In the genomic region with DNA sequence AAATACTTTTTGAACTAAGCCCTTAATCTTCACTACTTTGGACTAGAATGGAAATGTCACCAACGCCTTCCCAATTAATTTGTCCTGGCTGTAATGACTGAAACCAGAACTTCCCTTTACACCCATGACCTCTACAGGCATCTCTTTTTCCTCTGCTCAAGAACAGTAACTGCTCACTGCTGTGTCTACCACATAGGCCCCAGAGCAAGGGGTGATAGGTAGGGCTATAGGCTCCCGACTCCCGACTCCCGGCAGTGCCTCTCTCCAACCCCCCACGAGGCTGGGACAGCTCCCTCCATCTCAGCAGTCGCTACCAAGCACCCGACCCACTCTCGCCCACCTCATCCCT, we compare ENCODE assay signal across 8 cellular contexts. TPM values are rescaled to one million over a fixed set of nuclear protein-coding genes. Genes with fewer than 3 reads are reported as not detected.
DNase-seq lines count a peak whose midpoint lies in the region; ATAC-seq and TF ChIP-seq lines count a peak whose summit lies in the region.

No MANE protein-coding gene starts in this region.

- H3K36me3 ChIP-seq in right atrium auricular region (no peaks in the 10 kb centered on the region), spleen (no peaks in the 10 kb centered on the region)

- TF ChIP-seq CTCF in WI38 (IDR thresholded peaks at IDR 0.05; ENCODE audit: low read depth, low read length) (no peak), right atrium auricular region (IDR thresholded peaks at IDR 0.05) (no peak), spleen (IDR thresholded peaks at IDR 0.05 in 8 of 11, conservative IDR thresholded peaks at IDR 0.05 in 3 of 11) (no peak)

- WGBS in spleen, 5 donors, result 4 to 5% (median 4%) methylated on average over 8 of the region's 8 CpGs

- H3K9me3 Mint-ChIP-seq in activated naive CD4-positive, alpha-beta T cell treated with anti-CD3 and anti-CD28 coated beads, Interleukin-2, amount 10 ng/mL, durations not matched to agents 7 days and 5 days, result peaks cover 3% of the 10 kb centered on the region

- no peaks in the 10 kb centered on the region for H3K27me3 Mint-ChIP-seq in activated naive CD4-positive, alpha-beta T cell treated with anti-CD3 and anti-CD28 coated beads, Interleukin-2, amount 10 ng/mL, durations not matched to agents 7 days and 5 days

- peak overlapping the region; percentile 88 for H3K4me3 Mint-ChIP-seq in activated naive CD4-positive, alpha-beta T cell treated with anti-CD3 and anti-CD28 coated beads, Interleukin-2, amount 10 ng/mL, durations not matched to agents 7 days and 5 days

- no peak for TF ChIP-seq POLR2A in spleen (IDR thresholded peaks at IDR 0.05)

- peaks cover 0 to 11% of the 10 kb centered on the region in 2 donors for H3K4me1 ChIP-seq in right atrium auricular region
- peaks cover 4 to 19% (median 9%) of the 10 kb centered on the region in 6 donors for H3K4me1 ChIP-seq in spleen

- peak; percentile 21 for ATAC-seq in HG03060 (IDR thresholded peaks at IDR 0.05; ENCODE audit: low read depth, unreplicated experiment)

- no peaks in the 10 kb centered on the region for H3K27me3 ChIP-seq in right atrium auricular region
- no peaks in the 10 kb centered on the region for H3K27me3 ChIP-seq in spleen (replicated peaks in 1 of 7)

- H3K27ac Mint-ChIP-seq in activated naive CD4-positive, alpha-beta T cell treated with anti-CD3 and anti-CD28 coated beads, Interleukin-2, amount 10 ng/mL, durations not matched to agents 7 days and 5 days, result peak overlapping the region; percentile 94

- DNase-seq in activated naive CD4-positive, alpha-beta T cell treated with anti-CD3 and anti-CD28 coated beads, Interleukin-2, amount 10 ng/mL, durations not matched to agents 7 days and 5 days, result no peak
- no peak for DNase-seq in activated naive CD4-positive, alpha-beta T cell treated with Interleukin-2 at 50 U/mL for 16 hours
- DNase-seq in right atrium auricular region (ENCODE audit: low spot score) (no peak), spleen (no peak), NCI-H1092 treated with DMSO at 0.1 percent for 48 hours (lab: John Stamatoyannopoulos, UW) (no peak), G401 (ENCODE audit: low spot score) (no peak)

- peak overlapping the region; percentile 95 to 98 for H3K27ac ChIP-seq in right atrium auricular region
- peak overlapping the region; percentile 63 to 95 (median 90) for H3K27ac ChIP-seq in spleen

- intact Hi-C loops in spleen (cut with DNase I; ENCODE audit: low total_unique reads), result no loop called here

- peaks cover 57% of the 10 kb centered on the region for H3K4me1 Mint-ChIP-seq in activated naive CD4-positive, alpha-beta T cell treated with anti-CD3 and anti-CD28 coated beads, Interleukin-2, amount 10 ng/mL, durations not matched to agents 7 days and 5 days

- CTCF ChIA-PET in activated naive CD4-positive, alpha-beta T cell treated with anti-CD3 and anti-CD28 coated beads, Interleukin-2, amount 10 ng/mL, durations not matched to agents 7 days and 5 days (lab: Charles Lee), result no interaction called here

- in situ Hi-C loops in G401 (cut with HindIII; ENCODE audit: low sequenced_read_pairs), result no loop called here

- H3K36me3 Mint-ChIP-seq in activated naive CD4-positive, alpha-beta T cell treated with anti-CD3 and anti-CD28 coated beads, Interleukin-2, amount 10 ng/mL, durations not matched to agents 7 days and 5 days, result peaks cover 23% of the 10 kb centered on the region

- H3K4me3 ChIP-seq in WI38 (ENCODE audit: low read depth, low read length), result peak overlapping the region; percentile 73
- peak overlapping the region; percentile 69 to 78 for H3K4me3 ChIP-seq in right atrium auricular region
- peak overlapping the region; percentile 54 to 93 (median 72) for H3K4me3 ChIP-seq in spleen

- H3K9me3 ChIP-seq in right atrium auricular region, result no peaks in the 10 kb centered on the region
- no peaks in the 10 kb centered on the region for H3K9me3 ChIP-seq in spleen

RNA-seq across cellular contexts. Expression of gene LEKR1, which starts 0.4 kb away (rescaled TPM):
- under 1 TPM; 0.20 to 0.70 TPM for total RNA-seq in right atrium auricular region
- total RNA-seq in spleen, result 1 to 10 TPM; 1.9 to 7.5 (median 3.0) TPM
- under 1 TPM; 0.48 to 0.99 (median 0.96) TPM for polyA plus RNA-seq in spleen
- not detected in 2 replicates for total RNA-seq in G401 (2014; rRNA removed; shearing (Covaris generic))
